ENCODE assay signal across 8 cellular contexts in genomic region chr2:161159829-161160225, GRCh38. TPM values are rescaled to one million over a fixed set of nuclear protein-coding genes. Genes with fewer than 3 reads are reported as not detected.
DNase-seq lines count a peak whose midpoint lies in the region; ATAC-seq and TF ChIP-seq lines count a peak whose summit lies in the region.

No MANE protein-coding gene starts in this region.

- H3K36me3 ChIP-seq in Panc1 (ENCODE audit: control insufficient read depth, insufficient read depth, low read length) (peaks cover 27% of the 10 kb centered on the region), stomach smooth muscle (ENCODE audit: control insufficient read depth in 2 of 2, insufficient read depth in 2 of 2, low read length in 2 of 2) (peaks cover 0 to 3% of the 10 kb centered on the region in 2 donors)

- BruUV-seq in Panc1 (replicated peaks; lab: Mats Ljungman, UMichigan): no TSS peak

- peak overlapping the region; percentile 97 for H3K4me3 Mint-ChIP-seq in stimulated activated naive CD8-positive, alpha-beta T cell treated with anti-CD3 and anti-CD28 coated beads, Interleukin-15, Interleukin-2, amounts not matched to agents 100 ng/mL and 50 ng/mL, for 24 hours

- intact Hi-C loops in Panc1 (cut with micrococcal nuclease; ENCODE audit: unreplicated experiment): no loop called here

- TF ChIP-seq CTCF in Panc1 (IDR thresholded peaks at IDR 0.05) (no peak), fibroblast of the aortic adventitia (IDR thresholded peaks at IDR 0.05; ENCODE audit: insufficient read depth, low read length) (no peak)

- H3K27me3 Mint-ChIP-seq in stimulated activated naive CD8-positive, alpha-beta T cell treated with anti-CD3 and anti-CD28 coated beads, Interleukin-15, Interleukin-2, amounts not matched to agents 100 ng/mL and 50 ng/mL, for 24 hours: no peaks in the 10 kb centered on the region

- DNase-seq in stimulated activated naive CD8-positive, alpha-beta T cell treated with anti-CD3 and anti-CD28 coated beads, Interleukin-15, Interleukin-2, amounts not matched to agents 100 U/mL and 50 U/mL, for 24 hours: no peak
- DNase-seq in Panc1 (ENCODE audit: low read depth, low spot score) (no peak), fibroblast of the aortic adventitia (ENCODE audit: low read depth) (no peak), UCSD-AML1 (lab: John Stamatoyannopoulos, UW; ENCODE audit: unreplicated experiment) (no peak), DMS114 treated with DMSO at 0.1 percent for 48 hours (lab: John Stamatoyannopoulos, UW; ENCODE audit: unreplicated experiment) (no peak), NCI-H526 treated with DMSO at 0.1 percent for 48 hours (lab: John Stamatoyannopoulos, UW) (no peak)

- CTCF ChIA-PET in Panc1 (lab: Charles Lee): no interaction called here

- H3K9me3 ChIP-seq in Panc1 (ENCODE audit: control insufficient read depth, insufficient read depth, low read depth, low read length): no peaks in the 10 kb centered on the region
- H3K9me3 ChIP-seq in stomach smooth muscle (ENCODE audit: control insufficient read depth in 2 of 2, low read length in 2 of 2): no peaks in the 10 kb centered on the region

- no peaks in the 10 kb centered on the region for H3K9me3 Mint-ChIP-seq in stimulated activated naive CD8-positive, alpha-beta T cell treated with anti-CD3 and anti-CD28 coated beads, Interleukin-15, Interleukin-2, amounts not matched to agents 100 ng/mL and 50 ng/mL, for 24 hours

- in situ Hi-C loops in Panc1 (cut with HindIII; ENCODE audit: low pct_unique_long_range_greater_than_20kb, low sequenced_read_pairs): no loop called here

- peak overlapping the region; percentile 74 for H3K27ac Mint-ChIP-seq in stimulated activated naive CD8-positive, alpha-beta T cell treated with anti-CD3 and anti-CD28 coated beads, Interleukin-15, Interleukin-2, amounts not matched to agents 100 ng/mL and 50 ng/mL, for 24 hours

- H3K4me3 ChIP-seq in Panc1 (ENCODE audit: low read depth in 2 of 2, low read length in 2 of 2) (peak overlapping the region; percentile 40 to 99), fibroblast of the aortic adventitia (ENCODE audit: low read depth, low read length) (peak overlapping the region; percentile 95), stomach smooth muscle (ENCODE audit: low read length in 2 of 2) (peak overlapping the region; percentile 91 to 97)

- POLR2A ChIA-PET in Panc1 (lab: Charles Lee): no interaction called here

- peaks cover 63% of the 10 kb centered on the region for H3K36me3 Mint-ChIP-seq in stimulated activated naive CD8-positive, alpha-beta T cell treated with anti-CD3 and anti-CD28 coated beads, Interleukin-15, Interleukin-2, amounts not matched to agents 100 ng/mL and 50 ng/mL, for 24 hours (ENCODE audit: low read depth)

- H3K4me1 ChIP-seq in Panc1 (ENCODE audit: control insufficient read depth, insufficient read depth, low read length) (peaks cover 24% of the 10 kb centered on the region), stomach smooth muscle (ENCODE audit: control insufficient read depth, insufficient read depth, low read length) (peaks cover 6% of the 10 kb centered on the region)

- H3K27me3 ChIP-seq in Panc1 (ENCODE audit: control insufficient read depth, insufficient read depth, low read length): no peaks in the 10 kb centered on the region
- H3K27me3 ChIP-seq in stomach smooth muscle (ENCODE audit: control insufficient read depth in 1 of 2, insufficient read depth in 2 of 2, low read length in 2 of 2): no peaks in the 10 kb centered on the region

- peaks cover 61% of the 10 kb centered on the region for H3K4me1 Mint-ChIP-seq in stimulated activated naive CD8-positive, alpha-beta T cell treated with anti-CD3 and anti-CD28 coated beads, Interleukin-15, Interleukin-2, amounts not matched to agents 100 ng/mL and 50 ng/mL, for 24 hours (ENCODE audit: low read depth)

- H3K27ac ChIP-seq in Panc1 (ENCODE audit: low read length) (peak overlapping the region; percentile 98), stomach smooth muscle (ENCODE audit: low read length) (peak overlapping the region; percentile 87)

- no peak for ATAC-seq in stimulated activated naive CD8-positive, alpha-beta T cell treated with anti-CD3 and anti-CD28 coated beads, Interleukin-15, Interleukin-2, amounts not matched to agents 100 U/mL and 50 U/mL, for 24 hours
- ATAC-seq in Panc1: peak; percentile 2; the same call in 1 of the 2 replicates

- peak overlapping the region; percentile 6 to 99 for H3K9ac ChIP-seq in stomach smooth muscle (ENCODE audit: low read length in 2 of 2)

RNA-seq across cellular contexts. Expression of gene TANK, which starts 0.4 kb away (rescaled TPM):
- 36.0 TPM for total RNA-seq in Panc1 (2021; ENCODE audit: unreplicated experiment)
- 22.0 TPM for polyA plus RNA-seq in Panc1 (2012; ENCODE audit: insufficient read length)
- total RNA-seq in fibroblast of the aortic adventitia (ENCODE audit: low replicate concordance): 44.2 and 57.8 TPM in 2 replicates
